In the genomic region with DNA sequence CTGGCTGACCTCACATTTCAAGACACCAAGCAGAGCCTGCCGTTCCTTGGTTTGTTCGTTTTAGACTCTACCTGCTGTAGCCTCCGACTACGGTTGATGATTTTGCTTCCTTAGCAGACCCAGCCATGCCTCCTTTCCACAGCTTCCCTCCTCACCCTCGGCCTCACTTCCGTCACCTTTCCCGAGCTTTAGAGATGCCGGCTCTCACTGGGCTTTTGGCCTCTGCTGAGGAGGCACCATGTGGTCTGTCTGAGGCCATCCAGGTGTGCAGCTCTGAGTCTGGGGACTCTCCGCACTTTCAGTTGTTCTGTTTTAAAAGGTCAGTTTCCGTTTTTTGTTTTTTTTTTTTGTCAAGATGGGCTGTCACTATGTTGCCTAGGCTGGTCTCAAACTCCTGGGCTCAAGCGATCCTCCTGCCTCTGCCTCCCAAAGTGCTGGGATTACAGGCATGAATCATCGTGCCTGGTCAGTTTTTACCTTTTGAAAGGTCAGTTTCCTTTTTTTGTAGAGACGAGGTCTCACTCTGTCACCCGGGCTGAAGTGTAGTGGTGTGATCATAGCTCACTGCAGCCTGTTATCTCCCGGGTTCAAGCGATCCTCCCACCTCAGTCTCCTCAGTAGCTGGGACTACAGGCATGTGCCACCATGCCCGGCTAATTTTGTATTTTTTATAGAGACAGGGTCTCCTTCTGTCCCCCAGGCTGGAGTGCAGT, we compare ENCODE assay signal across 1 cellular context.
TF ChIP-seq lines count a peak whose summit lies in the region.

No MANE protein-coding gene starts in this region.

TF ChIP-seq in HCT116, 20 proteins besides CTCF, POLR2A, EP300 and RAD21 (continued from another document):
- TF ChIP-seq, protein P1, sequence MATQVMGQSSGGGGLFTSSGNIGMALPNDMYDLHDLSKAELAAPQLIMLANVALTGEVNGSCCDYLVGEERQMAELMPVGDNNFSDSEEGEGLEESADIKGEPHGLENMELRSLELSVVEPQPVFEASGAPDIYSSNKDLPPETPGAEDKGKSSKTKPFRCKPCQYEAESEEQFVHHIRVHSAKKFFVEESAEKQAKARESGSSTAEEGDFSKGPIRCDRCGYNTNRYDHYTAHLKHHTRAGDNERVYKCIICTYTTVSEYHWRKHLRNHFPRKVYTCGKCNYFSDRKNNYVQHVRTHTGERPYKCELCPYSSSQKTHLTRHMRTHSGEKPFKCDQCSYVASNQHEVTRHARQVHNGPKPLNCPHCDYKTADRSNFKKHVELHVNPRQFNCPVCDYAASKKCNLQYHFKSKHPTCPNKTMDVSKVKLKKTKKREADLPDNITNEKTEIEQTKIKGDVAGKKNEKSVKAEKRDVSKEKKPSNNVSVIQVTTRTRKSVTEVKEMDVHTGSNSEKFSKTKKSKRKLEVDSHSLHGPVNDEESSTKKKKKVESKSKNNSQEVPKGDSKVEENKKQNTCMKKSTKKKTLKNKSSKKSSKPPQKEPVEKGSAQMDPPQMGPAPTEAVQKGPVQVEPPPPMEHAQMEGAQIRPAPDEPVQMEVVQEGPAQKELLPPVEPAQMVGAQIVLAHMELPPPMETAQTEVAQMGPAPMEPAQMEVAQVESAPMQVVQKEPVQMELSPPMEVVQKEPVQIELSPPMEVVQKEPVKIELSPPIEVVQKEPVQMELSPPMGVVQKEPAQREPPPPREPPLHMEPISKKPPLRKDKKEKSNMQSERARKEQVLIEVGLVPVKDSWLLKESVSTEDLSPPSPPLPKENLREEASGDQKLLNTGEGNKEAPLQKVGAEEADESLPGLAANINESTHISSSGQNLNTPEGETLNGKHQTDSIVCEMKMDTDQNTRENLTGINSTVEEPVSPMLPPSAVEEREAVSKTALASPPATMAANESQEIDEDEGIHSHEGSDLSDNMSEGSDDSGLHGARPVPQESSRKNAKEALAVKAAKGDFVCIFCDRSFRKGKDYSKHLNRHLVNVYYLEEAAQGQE (IDR thresholded peaks at IDR 0.05; ENCODE audit: low read depth), result no peak
- no peak for TF ChIP-seq CBX3 (IDR thresholded peaks at IDR 0.05; ENCODE audit: low read depth)
- no peak for TF ChIP-seq SIN3A (IDR thresholded peaks at IDR 0.05; ENCODE audit: low read depth)
- TF ChIP-seq POLR2AphosphoS5 (IDR thresholded peaks at IDR 0.05; ENCODE audit: low read depth, low read length), result no peak
- no peak for TF ChIP-seq EZH2phosphoT487 (IDR thresholded peaks at IDR 0.05; ENCODE audit: borderline replicate concordance)
